14 cellular contexts compared by ENCODE assay signal in the genomic region with DNA sequence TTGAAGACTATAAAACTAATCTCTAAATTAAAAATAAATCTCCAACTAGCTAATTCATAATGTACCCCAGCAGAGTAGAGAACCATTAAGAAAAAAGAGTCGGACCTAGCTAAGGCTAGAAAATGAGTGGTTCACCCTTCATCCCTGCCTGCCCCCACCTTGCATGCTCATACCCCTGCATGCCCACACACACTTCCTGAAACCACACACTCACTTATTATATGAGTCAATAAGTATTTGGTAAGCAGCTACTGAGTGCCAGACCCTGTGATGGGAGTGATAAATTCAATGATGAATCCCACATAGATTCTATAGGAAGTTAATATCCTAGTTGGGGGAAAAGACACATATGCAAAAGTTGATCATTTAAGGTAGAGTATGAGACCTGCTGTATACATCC.
"Had no signal": no experiment of that assay in that cellular context is flagged by ENCODE, and none has a peak within 500 bp of the region (broad histone marks: within the 10 kb centered on the region; RNA-seq: fewer than 3 reads in every experiment).

No MANE protein-coding gene starts in this region.

- H3K9me3 ChIP-seq: lower lobe of right lung, stomach, uterus had no signal

- H3K27ac Mint-ChIP-seq: activated CD4-positive, alpha-beta memory T cell treated with anti-CD3 and anti-CD28 coated beads, Interleukin-2, amount 10 ng/mL, durations not matched to agents 7 days and 5 days; activated CD4-positive, alpha-beta T cell treated with anti-CD3 and anti-CD28 coated beads for 36 hours had no signal

- H3K4me3 ChIP-seq: coronary artery, lower lobe of right lung, stomach, uterus had no signal

- H3K79me2 ChIP-seq: parathyroid adenoma had no signal

- H3K36me3 Mint-ChIP-seq: naive B cell had no signal

- H3K27me3 ChIP-seq: stomach, uterus had no signal

- H3K4me1 Mint-ChIP-seq: activated CD4-positive, alpha-beta memory T cell treated with anti-CD3 and anti-CD28 coated beads, Interleukin-2, amount 10 ng/mL, durations not matched to agents 7 days and 5 days had no signal

- H3K36me3 ChIP-seq: lower lobe of right lung, stomach, uterus, WERI-Rb-1 had no signal

- ATAC-seq: activated CD4-positive, alpha-beta T cell treated with anti-CD3 and anti-CD28 coated beads for 36 hours had no signal

- H3K4me3 Mint-ChIP-seq: activated CD4-positive, alpha-beta memory T cell treated with anti-CD3 and anti-CD28 coated beads, Interleukin-2, amount 10 ng/mL, durations not matched to agents 7 days and 5 days; activated CD4-positive, alpha-beta T cell treated with anti-CD3 and anti-CD28 coated beads for 36 hours had no signal

- H3K9ac ChIP-seq: parathyroid adenoma had no signal

- H3K27ac ChIP-seq: coronary artery, epithelial cell of prostate, lower lobe of right lung, parathyroid adenoma, stomach, uterus, WERI-Rb-1 had no signal

- H3K4me1 ChIP-seq: lower lobe of right lung, parathyroid adenoma, stomach, uterus had no signal

- H2AFZ ChIP-seq: parathyroid adenoma had no signal

- DNase-seq: activated CD4-positive, alpha-beta memory T cell treated with anti-CD3 and anti-CD28 coated beads, Interleukin-2, amount 10 ng/mL, durations not matched to agents 7 days and 5 days; activated CD4-positive, alpha-beta T cell treated with anti-CD3 and anti-CD28 coated beads for 36 hours; activated T-cell treated with anti-CD3 and anti-CD28 coated beads, Interleukin-2, amount 50 U/mL, for 48 hours; central memory CD4-positive, alpha-beta T cell; effector CD4-positive, alpha-beta T cell; lower lobe of right lung; naive B cell; stimulated activated CD4-positive, alpha-beta T cell treated with anti-CD3 and anti-CD28 coated beads, Interleukin-4, amount 100 ng/mL, for 24 hours; stomach; uterus; WERI-Rb-1 had no signal
